In the genomic region with DNA sequence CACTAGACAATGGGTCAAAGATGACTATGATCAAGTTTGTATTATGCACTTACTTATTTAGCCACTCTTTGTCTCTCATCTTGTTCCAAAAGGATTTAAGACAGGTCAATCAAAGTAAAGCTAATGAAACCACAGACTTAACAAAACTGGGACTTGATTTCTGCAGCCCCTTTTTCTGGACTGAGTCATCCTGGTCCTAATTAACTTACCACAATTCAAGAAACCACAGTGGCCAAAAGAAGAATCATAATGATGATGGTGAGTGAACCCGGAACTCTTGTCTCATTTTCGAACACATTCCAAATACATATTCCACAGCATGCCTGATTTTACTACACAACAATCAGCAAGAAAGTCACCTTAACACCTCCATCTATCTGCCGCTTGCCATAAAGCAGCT, we compare ENCODE assay signal across 28 cellular contexts.
"Had no signal": no experiment of that assay in that cellular context is flagged by ENCODE, and none has a peak within 500 bp of the region (broad histone marks: within the 10 kb centered on the region; RNA-seq: fewer than 3 reads in every experiment).

No MANE protein-coding gene starts in this region.

- DNase-seq: activated CD4-positive, alpha-beta T cell treated with anti-CD3 and anti-CD28 coated beads for 36 hours; activated CD4-positive, CD25-positive, alpha-beta regulatory T cell; activated CD8-positive, alpha-beta memory T cell treated with anti-CD3 and anti-CD28 coated beads, Interleukin-2, amount 10 ng/mL, durations not matched to agents 7 days and 5 days; activated CD8-positive, alpha-beta T cell treated with anti-CD3 and anti-CD28 coated beads, Interleukin-2, amount 10 ng/mL, durations not matched to agents 7 days and 5 days; activated naive CD4-positive, alpha-beta T cell; activated T-cell treated with anti-CD3 and anti-CD28 coated beads, Interleukin-2, amount 50 U/mL, for 72 hours; brain microvascular endothelial cell; effector memory CD8-positive, alpha-beta T cell; erythroblast; foreskin fibroblast; heart left ventricle; hypothalamus; immature natural killer cell; kidney; left colon; naive B cell; nephron progenitor cell; nucleus accumbens; pancreas; psoas muscle; right cardiac atrium; stimulated activated CD4-positive, alpha-beta T cell treated with anti-CD3 and anti-CD28 coated beads, Interleukin-12 subunit alpha, Interleukin-12 subunit beta, amount 100 ng/mL, for 4 hours; stimulated activated CD4-positive, alpha-beta T cell treated with anti-CD3 and anti-CD28 coated beads, Interleukin-4, amount 100 ng/mL, for 1 hour; stimulated activated naive CD8-positive, alpha-beta T cell treated with anti-CD3 and anti-CD28 coated beads, Interleukin-15, Interleukin-2, amounts not matched to agents 100 U/mL and 50 U/mL, for 24 hours; testis; transverse colon had no signal

- H3K9me3 ChIP-seq: pancreas, psoas muscle, testis, transverse colon had no signal

- H3K27me3 ChIP-seq: brain microvascular endothelial cell, heart left ventricle, pancreas, testis, transverse colon had no signal

- H3K4me3 ChIP-seq: coronary artery, heart left ventricle, pancreas, psoas muscle, testis, transverse colon had no signal

- H3K36me3 ChIP-seq: brain microvascular endothelial cell, heart left ventricle, pancreas, transverse colon had no signal

- ATAC-seq: activated CD4-positive, alpha-beta T cell treated with anti-CD3 and anti-CD28 coated beads for 36 hours; activated CD8-positive, alpha-beta memory T cell treated with anti-CD3 and anti-CD28 coated beads, Interleukin-2, amount 10 ng/mL, durations not matched to agents 7 days and 5 days; activated CD8-positive, alpha-beta T cell treated with anti-CD3 and anti-CD28 coated beads, Interleukin-2, amount 10 ng/mL, durations not matched to agents 7 days and 5 days; activated naive CD4-positive, alpha-beta T cell treated with anti-CD3 and anti-CD28 coated beads, Interleukin-2, amount 50 U/mL, for 72 hours; activated T-cell treated with anti-CD3 and anti-CD28 coated beads, Interleukin-2, amount 50 U/mL, for 72 hours; effector memory CD8-positive, alpha-beta T cell; heart left ventricle; left colon; pancreas; psoas muscle; right cardiac atrium; stimulated activated naive CD8-positive, alpha-beta T cell treated with anti-CD3 and anti-CD28 coated beads, Interleukin-15, Interleukin-2, amounts not matched to agents 100 U/mL and 50 U/mL, for 24 hours had no signal

- H3K27ac ChIP-seq: brain microvascular endothelial cell, coronary artery, heart left ventricle, pancreas, psoas muscle, testis, transverse colon had no signal
